ENCODE assay signal across 34 cellular contexts in the genomic region with DNA sequence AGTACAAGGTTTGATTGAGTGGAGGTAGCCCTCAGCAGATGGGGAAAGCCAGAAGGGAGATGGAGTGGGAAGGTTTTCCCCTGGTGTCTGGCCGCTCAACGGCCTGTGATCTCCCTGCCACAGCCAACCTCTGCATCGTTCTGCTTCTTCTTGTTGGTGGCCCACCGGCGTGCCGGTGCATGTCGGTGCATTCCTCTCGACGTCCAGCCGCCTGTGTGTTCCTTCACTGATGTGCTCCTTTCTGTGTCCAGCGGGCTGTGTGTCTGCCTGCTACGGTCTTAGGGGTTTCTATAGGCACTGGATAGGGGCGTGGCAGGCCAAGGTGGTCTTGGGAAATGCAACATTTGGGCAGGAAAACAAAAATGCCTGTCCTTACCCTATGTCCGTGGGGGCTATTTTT.
"Had no signal": no experiment of that assay in that cellular context is flagged by ENCODE, and none has a peak within 500 bp of the region (broad histone marks: within the 10 kb centered on the region; RNA-seq: fewer than 3 reads in every experiment).

No MANE protein-coding gene starts in this region.

- ATAC-seq: activated CD8-positive, alpha-beta T cell treated with anti-CD3 and anti-CD28 coated beads for 36 hours; activated naive CD4-positive, alpha-beta T cell treated with anti-CD3 and anti-CD28 coated beads, Interleukin-2, amount 50 U/mL, for 72 hours; activated T-cell treated with anti-CD3 and anti-CD28 coated beads, Interleukin-2, amount 50 U/mL, for 4 hours; activated T-cell treated with anti-CD3 and anti-CD28 coated beads, Interleukin-2, amount 50 U/mL, for 72 hours; activated T-helper 17 cell treated with anti-CD3 and anti-CD28 coated beads, Interleukin-2, amount 50 U/mL, for 72 hours; body of pancreas had no signal

- H3K27ac ChIP-seq: adrenal gland, body of pancreas, brain microvascular endothelial cell, breast epithelium, VCaP had no signal

- FAIRE-seq: astrocyte, TTC549 had no signal

- H3K36me3 ChIP-seq: adrenal gland, brain microvascular endothelial cell, breast epithelium had no signal

- H3K4me3 ChIP-seq: adrenal gland, body of pancreas, breast epithelium had no signal

- DNase-seq: activated B cell treated with CpG ODN at 0.5 μM for 24 hours; activated CD4-positive, alpha-beta memory T cell treated with anti-CD3 and anti-CD28 coated beads for 36 hours; activated CD4-positive, alpha-beta T cell treated with anti-CD3 and anti-CD28 coated beads for 4 hours; activated CD4-positive, alpha-beta T cell treated with anti-CD3 and anti-CD28 coated beads, Interleukin-2, amount 10 ng/mL, durations not matched to agents 24 days and 14 days; activated CD4-positive, alpha-beta T cell treated with anti-CD3 and anti-CD28 coated beads, Interleukin-2, amount 50 U/mL, for 1 hour; activated CD4-positive, alpha-beta T cell treated with anti-CD3 and anti-CD28 coated beads, Interleukin-2, amount 50 U/mL, for 4 hours; activated CD4-positive, CD25-positive, alpha-beta regulatory T cell treated with anti-CD3 and anti-CD28 coated beads, Interleukin-2, amount 50 U/mL, for 72 hours; activated CD8-positive, alpha-beta memory T cell treated with anti-CD3 and anti-CD28 coated beads, Interleukin-2, amount 50 U/mL, for 4 hours; activated CD8-positive, alpha-beta T cell treated with anti-CD3 and anti-CD28 coated beads for 36 hours; activated effector memory CD4-positive, alpha-beta T cell treated with anti-CD3 and anti-CD28 coated beads, Interleukin-2, amount 50 U/mL, for 16 hours; activated gamma-delta T cell treated with Interleukin-2 at 50 U/mL for 16 hours; activated naive CD4-positive, alpha-beta T cell; activated naive CD4-positive, alpha-beta T cell treated with anti-CD3 and anti-CD28 coated beads for 36 hours; activated naive CD4-positive, alpha-beta T cell treated with anti-CD3 and anti-CD28 coated beads, Interleukin-2, amount 50 U/mL, for 16 hours; activated naive CD8-positive, alpha-beta T cell treated with anti-CD3 and anti-CD28 coated beads for 36 hours; activated T-cell treated with anti-CD3 and anti-CD28 coated beads for 4 hours; activated T-cell treated with anti-CD3 and anti-CD28 coated beads, Interleukin-2, amount 50 U/mL, for 1 hour; activated T-cell treated with anti-CD3 and anti-CD28 coated beads, Interleukin-2, amount 50 U/mL, for 4 hours; activated T-cell treated with anti-CD3 and anti-CD28 coated beads, Interleukin-2, amount 50 U/mL, for 72 hours; adrenal gland; amniotic stem cell; aorta; body of pancreas; brain microvascular endothelial cell; central memory CD4-positive, alpha-beta T cell; T-helper 1 cell; T-helper 2 cell; T-helper 9 cell had no signal

- H3K27me3 ChIP-seq: adrenal gland, body of pancreas, brain microvascular endothelial cell, breast epithelium had no signal

- H3K4me1 ChIP-seq: adrenal gland, body of pancreas, breast epithelium had no signal
